In genomic region chr21:33013618-33014017, GRCh38 we compare ENCODE assay signal across 24 cellular contexts. TPM values are rescaled to one million over a fixed set of nuclear protein-coding genes. Genes with fewer than 3 reads are reported as not detected.
DNase-seq lines count a peak whose midpoint lies in the region; ATAC-seq, FAIRE-seq and TF ChIP-seq lines count a peak whose summit lies in the region.
"Had no signal": no experiment of that assay in that cellular context is flagged by ENCODE, and none has a peak within 500 bp of the region (broad histone marks: within the 10 kb centered on the region; RNA-seq: fewer than 3 reads in every experiment).

No MANE protein-coding gene starts in this region.

- H3K79me2 ChIP-seq in K562 (ENCODE audit: control insufficient read depth, insufficient read depth, low read length) (no peaks in the 10 kb centered on the region), H9 (ENCODE audit: insufficient read depth, low read length) (no peaks in the 10 kb centered on the region)

- H3K23me2 ChIP-seq in H9 (ENCODE audit: insufficient read length, low read depth, low read length, poor library complexity, severe bottlenecking) = no peaks in the 10 kb centered on the region

- H3K4me3 Mint-ChIP-seq in activated CD8-positive, alpha-beta memory T cell treated with anti-CD3 and anti-CD28 coated beads, Interleukin-2, amount 10 ng/mL, durations not matched to agents 7 days and 5 days = no peak overlapping the region
- H3K4me3 Mint-ChIP-seq in osteocyte (ENCODE audit: unreplicated experiment) (no peak overlapping the region), H9 (no peak overlapping the region)
- H3K4me3 Mint-ChIP-seq: CD8-positive, alpha-beta memory T cell; HFFc6; IgD-negative memory B cell had no signal

- no peaks in the 10 kb centered on the region for H3K4me1 ChIP-seq in K562 (replicated peaks in 1 of 2; ENCODE audit: control insufficient read depth in 2 of 2, insufficient read depth in 2 of 2, low read length in 2 of 2)
- H3K4me1 ChIP-seq in H9 (ENCODE audit: insufficient read depth, low read length) = no peaks in the 10 kb centered on the region
- H3K4me1 ChIP-seq: Caco-2 had no signal

- H3K27ac ChIP-seq in K562 (ENCODE audit: extremely low read depth, low read depth, low read length) (no peak overlapping the region), H9 (ENCODE audit: insufficient read length, low read depth, low read length) (no peak overlapping the region)
- H3K27ac ChIP-seq: GM23248 had no signal

- no peak overlapping the region for H3K27ac Mint-ChIP-seq in activated CD8-positive, alpha-beta memory T cell treated with anti-CD3 and anti-CD28 coated beads, Interleukin-2, amount 10 ng/mL, durations not matched to agents 7 days and 5 days
- no peak overlapping the region for H3K27ac Mint-ChIP-seq in osteocyte (ENCODE audit: unreplicated experiment)
- no peak overlapping the region for H3K27ac Mint-ChIP-seq in H9
- H3K27ac Mint-ChIP-seq: CD8-positive, alpha-beta memory T cell; HFFc6; IgD-negative memory B cell had no signal

- H3K9ac ChIP-seq in K562 (ENCODE audit: insufficient read depth in 1 of 2, low read depth in 2 of 2, low read length in 2 of 2) (no peak overlapping the region), H9 (ENCODE audit: extremely low read depth, insufficient read length, low read length) (no peak overlapping the region)
- H3K9ac ChIP-seq: GM23248 had no signal

- no peak overlapping the region for H4K5ac ChIP-seq in H9 (ENCODE audit: insufficient read length, low read depth, low read length)

- no peak overlapping the region for H3K18ac ChIP-seq in H9 (ENCODE audit: insufficient read length, low read depth, low read length)

- no peak overlapping the region for H3K56ac ChIP-seq in H9 (ENCODE audit: insufficient read length, low read depth, low read length)

- TF ChIP-seq CTCF in K562 (IDR thresholded peaks at IDR 0.05 in 2 of 3, conservative IDR thresholded peaks at IDR 0.05 in 1 of 3; ENCODE audit: insufficient read depth in 2 of 3, low read depth in 1 of 3, low read length in 3 of 3) (no peak), osteocyte (IDR thresholded peaks at IDR 0.05) (no peak), H9 (conservative IDR thresholded peaks at IDR 0.05) (no peak), D721Med (IDR thresholded peaks at IDR 0.05; ENCODE audit: insufficient read depth, missing control alignments) (no peak)

- no peak for TF ChIP-seq POLR2A in K562 (conservative IDR thresholded peaks at IDR 0.05)

- 0% methylated on average over 3 of the region's 3 CpGs for WGBS in K562 (ENCODE audit: insufficient coverage, low coverage, missing lambda C conversion rate)
- no CpG with 5 or more reads among the region's 3 CpGs for WGBS in H9 (ENCODE audit: extremely low coverage, insufficient read length, low lambda C conversion rate)

- FAIRE-seq in K562 (lab: Jason Lieb, UNC) = no peak
- FAIRE-seq in D721Med (lab: Jason Lieb, UNC) = no peak
- FAIRE-seq: A204.1, G401.6, GM12892, GM19239 had no signal

- ATAC-seq in activated CD8-positive, alpha-beta memory T cell treated with anti-CD3 and anti-CD28 coated beads, Interleukin-2, amount 10 ng/mL, durations not matched to agents 7 days and 5 days = no peak
- ATAC-seq in K562 = no peak
- no peak for ATAC-seq in GM18858 (IDR thresholded peaks at IDR 0.05; ENCODE audit: unreplicated experiment)

- H2AK5ac ChIP-seq in H9 (ENCODE audit: insufficient read length, low read length) = no peak overlapping the region

- POLR2A ChIA-PET in K562 (lab: Yijun Ruan, JAX) = no interaction called here

- no peaks in the 10 kb centered on the region for H3K79me1 ChIP-seq in H9 (ENCODE audit: insufficient read depth, low read depth, low read length, poor library complexity, severe bottlenecking)

- peak; percentile 37 for DNase-seq in activated CD8-positive, alpha-beta memory T cell treated with anti-CD3 and anti-CD28 coated beads for 24 hours
- no peak for DNase-seq in activated CD8-positive, alpha-beta memory T cell treated with anti-CD3 and anti-CD28 coated beads, Interleukin-2, amount 10 ng/mL, durations not matched to agents 7 days and 5 days
- no peak for DNase-seq in K562 (ENCODE audit: extremely low read depth in 1 of 4, low spot score in 3 of 4)
- DNase-seq in osteocyte (ENCODE audit: extremely low spot score, unreplicated experiment) = peak; percentile 34
- DNase-seq in H9 = no peak
- DNase-seq in D721Med (ENCODE audit: insufficient read length, low spot score) = no peak
- DNase-seq: Caco-2; CD8-positive, alpha-beta memory T cell; DMS 273 treated with DMSO at 0.1 percent for 48 hours; EL; GM23248; H7; HFFc6; Karpas-422 had no signal

- no TSS peak for BruUV-seq in K562 (replicated peaks; lab: Mats Ljungman, UMichigan)

- H4K8ac ChIP-seq in H9 (replicated peaks; ENCODE audit: insufficient read length, low read depth, low read length) = no peak overlapping the region

- H3K36me3 Mint-ChIP-seq in activated CD8-positive, alpha-beta memory T cell treated with anti-CD3 and anti-CD28 coated beads, Interleukin-2, amount 10 ng/mL, durations not matched to agents 7 days and 5 days = no peaks in the 10 kb centered on the region
- H3K36me3 Mint-ChIP-seq in osteocyte (ENCODE audit: unreplicated experiment) (no peaks in the 10 kb centered on the region), H9 (ENCODE audit: insufficient read depth in 1 of 3, low read depth in 3 of 3) (peaks cover 0 to 1% (median 0%) of the 10 kb centered on the region in 3 experiments; a peak in 1 of 7 replicates)
- H3K36me3 Mint-ChIP-seq: CD8-positive, alpha-beta memory T cell had no signal

- no peaks in the 10 kb centered on the region for H3K36me3 ChIP-seq in K562 (ENCODE audit: control insufficient read depth, insufficient read depth, low read length)

- no peak overlapping the region for H3T11ph ChIP-seq in H9 (ENCODE audit: low read length)

- no peak overlapping the region for H4K91ac ChIP-seq in H9 (ENCODE audit: insufficient read length, low read depth, low read length)

- no peak overlapping the region for H2BK15ac ChIP-seq in H9 (ENCODE audit: low read depth, low read length)

- H3K27me3 Mint-ChIP-seq in activated CD8-positive, alpha-beta memory T cell treated with anti-CD3 and anti-CD28 coated beads, Interleukin-2, amount 10 ng/mL, durations not matched to agents 7 days and 5 days = peaks cover 70% of the 10 kb centered on the region
- H3K27me3 Mint-ChIP-seq in osteocyte (ENCODE audit: unreplicated experiment) = peaks cover 50% of the 10 kb centered on the region
- peaks cover 58% of the 10 kb centered on the region for H3K27me3 Mint-ChIP-seq in H9 (ENCODE audit: low read depth)

- TF ChIP-seq EP300 in Ishikawa (IDR thresholded peaks at IDR 0.05; ENCODE audit: borderline replicate concordance) (no peak), K562 (IDR thresholded peaks at IDR 0.05; ENCODE audit: low read length) (no peak)

- H2BK12ac ChIP-seq in H9 (ENCODE audit: insufficient read length, low read depth, low read length) = no peak overlapping the region

- no peak overlapping the region for H3K4me3 ChIP-seq in K562
- H3K4me3 ChIP-seq: GM23248 had no signal

- no peaks in the 10 kb centered on the region for H3K9me1 ChIP-seq in K562 (ENCODE audit: control insufficient read depth, insufficient read depth, low read length)

- H2BK20ac ChIP-seq in H9 (ENCODE audit: low read depth, low read length, poor library complexity, severe bottlenecking) = no peak overlapping the region

- H3K27me3 ChIP-seq in K562 (ENCODE audit: control insufficient read depth in 2 of 2, insufficient read depth in 2 of 2, low read length in 2 of 2) (peaks cover 0 to 11% of the 10 kb centered on the region in 2 experiments; a peak in 2 of 5 replicates), H9 (ENCODE audit: insufficient read depth, low read length) (peaks cover 8% of the 10 kb centered on the region)

- no peak overlapping the region for H3K23ac ChIP-seq in H9 (ENCODE audit: insufficient read length, low read depth, low read length)

- H3K4me2 ChIP-seq in K562 (ENCODE audit: insufficient read depth, low read length) = no peak overlapping the region
- H3K4me2 ChIP-seq in H9 (ENCODE audit: insufficient read depth, insufficient read length, low read length) = no peak overlapping the region

- H3K9me3 ChIP-seq in K562 (replicated peaks; ENCODE audit: control insufficient read depth, insufficient read depth, low read depth, low read length) = no peaks in the 10 kb centered on the region
- no peaks in the 10 kb centered on the region for H3K9me3 ChIP-seq in H9 (ENCODE audit: control insufficient read depth, low read depth, low read length)
- H3K9me3 ChIP-seq: Caco-2 had no signal

- no peaks in the 10 kb centered on the region for H3K4me1 Mint-ChIP-seq in activated CD8-positive, alpha-beta memory T cell treated with anti-CD3 and anti-CD28 coated beads, Interleukin-2, amount 10 ng/mL, durations not matched to agents 7 days and 5 days
- H3K4me1 Mint-ChIP-seq in osteocyte (ENCODE audit: unreplicated experiment) (no peaks in the 10 kb centered on the region), H9 (peaks cover 6 to 10% of the 10 kb centered on the region in 2 experiments)

- H3K9me3 Mint-ChIP-seq in activated CD8-positive, alpha-beta memory T cell treated with anti-CD3 and anti-CD28 coated beads, Interleukin-2, amount 10 ng/mL, durations not matched to agents 7 days and 5 days (ENCODE audit: low read depth) = no peaks in the 10 kb centered on the region
- H3K9me3 Mint-ChIP-seq in osteocyte (ENCODE audit: unreplicated experiment) (no peaks in the 10 kb centered on the region), H9 (peaks cover 2 to 5% of the 10 kb centered on the region in 2 experiments; a peak in 3 of 5 replicates)
- H3K9me3 Mint-ChIP-seq: CD8-positive, alpha-beta memory T cell had no signal

- no peak overlapping the region for H3K4ac ChIP-seq in H9 (ENCODE audit: low read depth, low read length)

- no peak overlapping the region for H3K14ac ChIP-seq in H9 (ENCODE audit: insufficient read depth, low read length)

- intact Hi-C loops in K562 (cut with micrococcal nuclease) = no loop called here

- H4K20me1 ChIP-seq in K562 (replicated peaks; ENCODE audit: control insufficient read depth, insufficient read depth, low read length) (no peaks in the 10 kb centered on the region; the same call in 1 of the 2 replicates), H9 (ENCODE audit: control insufficient read depth, insufficient read depth, insufficient read length) (no peaks in the 10 kb centered on the region)

- in situ Hi-C loops in K562 (cut with MboI) = no loop called here

- no peak overlapping the region for H2BK5ac ChIP-seq in H9 (ENCODE audit: insufficient read length, low read length)

- H2BK120ac ChIP-seq in H9 (ENCODE audit: low read depth, low read length, poor library complexity, severe bottlenecking) = no peak overlapping the region

- TF ChIP-seq RAD21 in Ishikawa (IDR thresholded peaks at IDR 0.05; ENCODE audit: low read depth) = no peak
- TF ChIP-seq RAD21 in K562 (CRISPR knock-in tag; conservative IDR thresholded peaks at IDR 0.05 in 1 of 2, IDR thresholded peaks at IDR 0.05 in 1 of 2) = no peak

- H2AFZ ChIP-seq in K562 (ENCODE audit: low read depth, low read length) (no peak overlapping the region), H9 (ENCODE audit: low read length) (no peak overlapping the region)
- H2AFZ ChIP-seq: GM23248 had no signal

- CTCF ChIA-PET in activated CD8-positive, alpha-beta memory T cell treated with anti-CD3 and anti-CD28 coated beads, Interleukin-2, amount 10 ng/mL, durations not matched to agents 7 days and 5 days (lab: Charles Lee) = no interaction called here
- CTCF ChIA-PET in K562 (lab: Yijun Ruan, JAX; ENCODE audit: low intra/inter-chr PET ratio) = no interaction called here

RNA-seq across cellular contexts. Expression of gene OLIG2, which starts 12.1 kb away (rescaled TPM):
- not detected for total RNA-seq in activated CD8-positive, alpha-beta memory T cell treated with anti-CD3 and anti-CD28 coated beads, Interleukin-2, amount 10 ng/mL, durations not matched to agents 7 days and 5 days
- total RNA-seq in K562 (2011; cell fraction: chromatin; rRNA removed; ENCODE audit: low replicate concordance) = not detected in 2 replicates
- not detected in 2 replicates for total RNA-seq in K562 (2011; cell fraction: nucleolus; rRNA removed)
- not detected in 2 replicates for total RNA-seq in K562 (2011; cell fraction: nucleoplasm; rRNA removed)
- total RNA-seq in K562 (2014; rRNA removed) (not detected in 2 replicates), K562 (2014; rRNA removed; fragmentation: Illumina TruSeq; extraction: Trizol) (not detected in 2 replicates), K562 (2015; rRNA removed; fragmentation: Illumina TruSeq; extraction: Trizol) (not detected in 2 replicates), K562 (2021) (not detected in 2 replicates), osteocyte (0.37 and 0.56 TPM in 2 replicates), H9 (2021) (1.4 and 2.0 TPM in 2 replicates)
- polyA plus RNA-seq in K562 (2011; rRNA removed) (not detected in 2 replicates), K562 (2014; fragmentation: Illumina TruSeq; extraction: Trizol) (not detected in 2 replicates), K562 (2014; fragmentation: Nextera tagmentation; extraction: Ambion mirVana) (not detected), K562 (2014; rRNA removed) (not detected in 2 replicates)
- not detected in 2 replicates for polyA plus RNA-seq in K562 (2011; cell fraction: cytosol; rRNA removed)
- polyA plus RNA-seq in K562 (2011; cell fraction: nucleus; rRNA removed) = not detected in 2 replicates
- polyA plus RNA-seq in K562 (2012) = not detected in 2 replicates
- not detected in 2 replicates for polyA minus RNA-seq in K562 (2011; rRNA and poly(A)+ RNA removed)
- not detected in 2 replicates for polyA minus RNA-seq in K562 (2011; cell fraction: cytosol; rRNA and poly(A)+ RNA removed)
- polyA minus RNA-seq in K562 (2011; cell fraction: nucleus; rRNA and poly(A)+ RNA removed) = not detected in 2 replicates
- total RNA-seq: Caco-2; CD8-positive, alpha-beta memory T cell; GM23248; HFFc6; HT1080 had no signal
- polyA plus RNA-seq: AG04450; BJ; CD8-positive, alpha-beta memory T cell; GM23248; IgD-negative memory B cell had no signal

RNA-seq across cellular contexts. Expression of gene OLIG1, which starts 56.3 kb away (rescaled TPM):
- not detected for total RNA-seq in activated CD8-positive, alpha-beta memory T cell treated with anti-CD3 and anti-CD28 coated beads, Interleukin-2, amount 10 ng/mL, durations not matched to agents 7 days and 5 days
- not detected in 2 replicates for total RNA-seq in K562 (2011; cell fraction: chromatin; rRNA removed; ENCODE audit: low replicate concordance)
- not detected in 2 replicates for total RNA-seq in K562 (2011; cell fraction: nucleolus; rRNA removed)
- not detected in 2 replicates for total RNA-seq in K562 (2011; cell fraction: nucleoplasm; rRNA removed)
- total RNA-seq in K562 (2014; rRNA removed) = not detected in 2 replicates
- total RNA-seq in K562 (2014; rRNA removed; fragmentation: Illumina TruSeq; extraction: Trizol) = not detected in 2 replicates
- not detected in 2 replicates for total RNA-seq in K562 (2015; rRNA removed; fragmentation: Illumina TruSeq; extraction: Trizol)
- total RNA-seq in K562 (2021) = not detected in 2 replicates
- not detected in 2 replicates for polyA plus RNA-seq in K562 (2011; rRNA removed)
- not detected in 2 replicates for polyA plus RNA-seq in K562 (2011; cell fraction: cytosol; rRNA removed)
- not detected in 2 replicates for polyA plus RNA-seq in K562 (2011; cell fraction: nucleus; rRNA removed)
- polyA plus RNA-seq in K562 (2012) = not detected in 2 replicates
- polyA plus RNA-seq in K562 (2014; fragmentation: Illumina TruSeq; extraction: Trizol) = not detected in 2 replicates
- not detected for polyA plus RNA-seq in K562 (2014; fragmentation: Nextera tagmentation; extraction: Ambion mirVana)
- not detected in 2 replicates for polyA plus RNA-seq in K562 (2014; rRNA removed)
- polyA minus RNA-seq in K562 (2011; rRNA and poly(A)+ RNA removed) = not detected in 2 replicates
- not detected in 2 replicates for polyA minus RNA-seq in K562 (2011; cell fraction: cytosol; rRNA and poly(A)+ RNA removed)
- polyA minus RNA-seq in K562 (2011; cell fraction: nucleus; rRNA and poly(A)+ RNA removed) = not detected in 2 replicates
- total RNA-seq in osteocyte = not detected in 2 replicates
- total RNA-seq in H9 (2021) = 0.31 and 0.33 TPM in 2 replicates
- total RNA-seq: Caco-2; CD8-positive, alpha-beta memory T cell; GM23248; HFFc6; HT1080 had no signal
- polyA plus RNA-seq: AG04450; BJ; CD8-positive, alpha-beta memory T cell; GM23248; IgD-negative memory B cell had no signal

Comparison
In these comparisons a context has a peak if more than half of its experiments do, and no peak if none do; other contexts are left out.
1. DNase-seq: peak in activated CD8-positive, alpha-beta memory T cell treated with anti-CD3 and anti-CD28 coated beads for 24 hours (single experiment) and osteocyte (single experiment); none in activated CD8-positive, alpha-beta memory T cell treated with anti-CD3 and anti-CD28 coated beads, Interleukin-2, amount 10 ng/mL, durations not matched to agents 7 days and 5 days (single experiment), K562 (0 of 4), H9 (single experiment) and D721Med (single experiment).